ENCODE assay signal across 2 cellular contexts in genomic region chr12:52156757-52157565, GRCh38.
A peak's percentile ranks its signal among the peaks of the same experiment; 100 is the strongest.
TF ChIP-seq lines count a peak whose summit lies in the region.

No MANE protein-coding gene starts in this region.

TF ChIP-seq in A549, 52 proteins besides CTCF, POLR2A, EP300 and RAD21 (continued from another document):
- TF ChIP-seq REST (IDR thresholded peaks at IDR 0.05) (no peak), JUNB (IDR thresholded peaks at IDR 0.05) (no peak), HOXB13 (CRISPR knock-in tag; IDR thresholded peaks at IDR 0.05; ENCODE audit: low read depth) (no peak), JUN (IDR thresholded peaks at IDR 0.05) (peak in 1 of 2 experiments; percentile 40; a peak in 1 of 5 replicates), MAZ (IDR thresholded peaks at IDR 0.05; ENCODE audit: borderline replicate concordance, low read depth, low read length) (0 out of 2 replicates have a peak, but pooled peaks have one; percentile 69), FOSL2 (IDR thresholded peaks at IDR 0.05) (no peak), FOSL2 (CRISPR knock-in tag; IDR thresholded peaks at IDR 0.05) (no peak), FOSB (CRISPR knock-in tag; IDR thresholded peaks at IDR 0.05) (no peak), SMC3 (IDR thresholded peaks at IDR 0.05) (peak; percentile 96), NFE2L2 (conservative IDR thresholded peaks at IDR 0.05; ENCODE audit: low read length) (no peak)
- TF ChIP-seq, protein P1, sequence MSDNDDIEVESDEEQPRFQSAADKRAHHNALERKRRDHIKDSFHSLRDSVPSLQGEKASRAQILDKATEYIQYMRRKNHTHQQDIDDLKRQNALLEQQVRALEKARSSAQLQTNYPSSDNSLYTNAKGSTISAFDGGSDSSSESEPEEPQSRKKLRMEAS (IDR thresholded peaks at IDR 0.05) = peak; percentile 69

TF ChIP-seq in liver, 16 proteins besides CTCF, POLR2A, EP300 and RAD21 (continued from another document):
- TF ChIP-seq, protein P2, sequence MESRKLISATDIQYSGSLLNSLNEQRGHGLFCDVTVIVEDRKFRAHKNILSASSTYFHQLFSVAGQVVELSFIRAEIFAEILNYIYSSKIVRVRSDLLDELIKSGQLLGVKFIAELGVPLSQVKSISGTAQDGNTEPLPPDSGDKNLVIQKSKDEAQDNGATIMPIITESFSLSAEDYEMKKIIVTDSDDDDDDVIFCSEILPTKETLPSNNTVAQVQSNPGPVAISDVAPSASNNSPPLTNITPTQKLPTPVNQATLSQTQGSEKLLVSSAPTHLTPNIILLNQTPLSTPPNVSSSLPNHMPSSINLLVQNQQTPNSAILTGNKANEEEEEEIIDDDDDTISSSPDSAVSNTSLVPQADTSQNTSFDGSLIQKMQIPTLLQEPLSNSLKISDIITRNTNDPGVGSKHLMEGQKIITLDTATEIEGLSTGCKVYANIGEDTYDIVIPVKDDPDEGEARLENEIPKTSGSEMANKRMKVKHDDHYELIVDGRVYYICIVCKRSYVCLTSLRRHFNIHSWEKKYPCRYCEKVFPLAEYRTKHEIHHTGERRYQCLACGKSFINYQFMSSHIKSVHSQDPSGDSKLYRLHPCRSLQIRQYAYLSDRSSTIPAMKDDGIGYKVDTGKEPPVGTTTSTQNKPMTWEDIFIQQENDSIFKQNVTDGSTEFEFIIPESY (IDR thresholded peaks at IDR 0.05) = no peak
- TF ChIP-seq NR2F2 (IDR thresholded peaks at IDR 0.05) (no peak), FOXA1 (IDR thresholded peaks at IDR 0.05) (no peak), SP1 (IDR thresholded peaks at IDR 0.05) (no peak), RXRA (IDR thresholded peaks at IDR 0.05) (no peak), EGR1 (IDR thresholded peaks at IDR 0.05; ENCODE audit: low read depth in 2 of 2) (no peak)
